Comparison of ENCODE assay signal across 21 cellular contexts in the genomic region with DNA sequence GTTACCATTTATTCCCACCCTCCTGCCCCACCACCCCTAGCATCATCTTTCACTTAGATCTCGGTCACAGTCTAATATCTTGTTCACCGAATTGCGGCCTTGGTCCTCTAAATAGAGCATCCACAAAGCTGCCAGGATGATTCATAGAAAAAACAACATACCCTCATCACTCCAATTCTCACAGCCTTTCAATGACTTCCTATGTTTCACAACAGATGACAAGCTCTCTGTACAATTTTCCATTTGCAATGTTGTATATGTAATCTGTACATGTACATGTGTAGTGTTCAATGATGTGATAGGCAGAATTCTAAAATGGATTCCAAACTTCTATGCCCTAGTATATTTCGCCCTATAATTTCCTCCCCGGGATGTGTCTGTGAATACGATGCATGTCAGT.
DNase-seq lines count a peak whose midpoint lies in the region; ATAC-seq and TF ChIP-seq lines count a peak whose summit lies in the region.
"Had no signal": no experiment of that assay in that cellular context is flagged by ENCODE, and none has a peak within 500 bp of the region (broad histone marks: within the 10 kb centered on the region; RNA-seq: fewer than 3 reads in every experiment).

No MANE protein-coding gene starts in this region.

- no peaks in the 10 kb centered on the region for H3K27me3 ChIP-seq in foreskin keratinocyte
- no peaks in the 10 kb centered on the region for H3K27me3 ChIP-seq in smooth muscle cell (ENCODE audit: low read depth)
- no peaks in the 10 kb centered on the region for H3K27me3 ChIP-seq in MG63

- CTCF ChIA-PET in GM10248 (lab: Yijun Ruan, JAX), result interaction anchor here (1.9 kb wide), 1 partner anchor 16 kb away, joined by 4 read pairs; no protein-coding TSS in a partner anchor

- TF ChIP-seq CTCF in astrocyte of the spinal cord (IDR thresholded peaks at IDR 0.05; ENCODE audit: low read depth, low read length), result no peak
- no peak for TF ChIP-seq CTCF in foreskin keratinocyte (conservative IDR thresholded peaks at IDR 0.05)
- no peak for TF ChIP-seq CTCF in smooth muscle cell (IDR thresholded peaks at IDR 0.05; ENCODE audit: borderline replicate concordance, insufficient read depth, poor library complexity, severe bottlenecking)
- TF ChIP-seq CTCF in GM10248 (IDR thresholded peaks at IDR 0.05; ENCODE audit: control extremely low read depth, extremely low read depth, low read depth, missing control alignments), result no peak

- peak; percentile 15 for ATAC-seq in foreskin keratinocyte
- ATAC-seq: HCT116 had no signal

- no peaks in the 10 kb centered on the region for H3K36me3 ChIP-seq in smooth muscle cell (ENCODE audit: low read depth)
- H3K36me3 ChIP-seq in MG63, result no peaks in the 10 kb centered on the region

- no peak overlapping the region for H3K4me2 ChIP-seq in smooth muscle cell

- H4K20me1 ChIP-seq in smooth muscle cell (ENCODE audit: low read depth), result no peaks in the 10 kb centered on the region

- no peak overlapping the region for H2AFZ ChIP-seq in smooth muscle cell (ENCODE audit: low read depth)
- H2AFZ ChIP-seq: GM23248 had no signal

- WGBS in smooth muscle cell (ENCODE audit: low lambda C conversion rate), result 84% methylated on average over 6 of the region's 6 CpGs

- H3K27ac ChIP-seq in foreskin keratinocyte (peak overlapping the region; percentile 31), smooth muscle cell (ENCODE audit: low read depth) (peak overlapping the region; percentile 59)
- H3K27ac ChIP-seq: GM23248 had no signal

- H3F3A ChIP-seq in smooth muscle cell (ENCODE audit: low read depth), result no peaks in the 10 kb centered on the region

- no peaks in the 10 kb centered on the region for H3K79me2 ChIP-seq in smooth muscle cell (ENCODE audit: low read depth)

- H3K9ac ChIP-seq in smooth muscle cell (ENCODE audit: low read depth), result peak overlapping the region; percentile 13
- H3K9ac ChIP-seq: GM23248 had no signal

- H3K4me1 ChIP-seq in foreskin keratinocyte (peaks cover 11% of the 10 kb centered on the region), smooth muscle cell (ENCODE audit: low read depth) (no peaks in the 10 kb centered on the region)

- H3K9me3 ChIP-seq in smooth muscle cell (replicated peaks; ENCODE audit: low read depth) (no peaks in the 10 kb centered on the region), MG63 (no peaks in the 10 kb centered on the region)

- DNase-seq in M059J (ENCODE audit: low read depth), result peak; percentile 47
- DNase-seq in astrocyte of the spinal cord (ENCODE audit: low read depth, low spot score), result peak; percentile 50
- DNase-seq in foreskin keratinocyte, result peak; percentile 59 to 80
- DNase-seq in smooth muscle cell (lab: John Stamatoyannopoulos, UW; ENCODE audit: unreplicated experiment), result no peak
- DNase-seq in GOT3 (lab: John Stamatoyannopoulos, UW), result no peak
- no peak for DNase-seq in MG63
- no peak for DNase-seq in GM10248 (ENCODE audit: extremely low spot score)
- DNase-seq: C1 segment of cervical spinal cord; CD8-positive, alpha-beta memory T cell; DMS79 treated with DMSO at 0.1 percent for 48 hours; Kasumi-1; NCI-H1105 treated with DMSO at 0.1 percent for 48 hours; NCI-H1694 treated with DMSO at 0.1 percent for 48 hours; NCI-H2107; NCI-H510A treated with DMSO at 0.1 percent for 48 hours; NCI-H774; OCI-M1; RPMI8226; SIG-M5 had no signal

- POLR2A ChIA-PET in GM10248 (lab: Yijun Ruan, JAX), result no interaction called here

- H3K4me3 ChIP-seq in astrocyte of the spinal cord (ENCODE audit: low read depth, low read length) (no peak overlapping the region), smooth muscle cell (no peak overlapping the region), MG63 (no peak overlapping the region)
- H3K4me3 ChIP-seq: GM23248 had no signal

- in situ Hi-C loops in astrocyte of the spinal cord (cut with HindIII; ENCODE audit: low sequenced_read_pairs), result no loop called here

Comparison
In these comparisons a context has a peak if more than half of its experiments do, and no peak if none do; other contexts are left out.
1. DNase-seq: peak in M059J (single experiment), astrocyte of the spinal cord (single experiment) and foreskin keratinocyte (2 of 2); none in smooth muscle cell (single experiment), GOT3 (single experiment), MG63 (single experiment) and GM10248 (single experiment).